ENCODE assay signal across 19 cellular contexts in the genomic region with DNA sequence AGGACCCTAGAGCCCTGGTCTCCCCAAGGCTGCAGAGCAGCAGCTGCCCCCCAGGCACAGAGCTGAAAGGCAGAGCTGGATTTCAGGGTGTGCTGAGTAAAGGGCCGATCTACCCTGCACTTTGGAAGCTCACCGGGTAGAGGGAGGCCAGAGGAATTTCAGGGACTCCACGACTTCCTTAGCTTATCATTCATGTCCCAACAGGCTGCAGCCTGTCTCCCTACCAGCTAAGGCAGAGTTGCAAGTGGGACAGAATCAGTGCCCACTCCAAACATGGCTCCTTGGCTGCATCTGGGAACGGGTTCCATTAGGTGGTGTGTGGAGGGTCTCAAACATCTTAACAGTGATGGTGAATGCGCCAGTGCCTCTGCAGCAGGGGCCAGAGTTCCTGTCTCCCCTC. TPM values are rescaled to one million over a fixed set of nuclear protein-coding genes. Genes with fewer than 3 reads are reported as not detected.
A peak's percentile ranks its signal among the peaks of the same experiment; 100 is the strongest.
DNase-seq lines count a peak whose midpoint lies in the region; ATAC-seq, FAIRE-seq and TF ChIP-seq lines count a peak whose summit lies in the region.
"Had no signal": no experiment of that assay in that cellular context is flagged by ENCODE, and none has a peak within 500 bp of the region (broad histone marks: within the 10 kb centered on the region; RNA-seq: fewer than 3 reads in every experiment).

No MANE protein-coding gene starts in this region.

- no peak overlapping the region for H3K4me3 ChIP-seq in GM23248
- no peak overlapping the region for H3K4me3 ChIP-seq in PC-3 (ENCODE audit: low read length)
- no peak overlapping the region for H3K4me3 ChIP-seq in H1 (ENCODE audit: extremely low read depth in 1 of 4, insufficient read depth in 2 of 4, low read depth in 3 of 4, low read length in 4 of 4)
- no peak overlapping the region for H3K4me3 ChIP-seq in neuronal stem cell (ENCODE audit: low read length in 2 of 2)
- H3K4me3 ChIP-seq: SJCRH30 had no signal

- no peaks in the 10 kb centered on the region for H3K23me2 ChIP-seq in H1 (ENCODE audit: low read depth, low read length)

- no peak for TF ChIP-seq RAD21 in H1 (IDR thresholded peaks at IDR 0.05 in 1 of 2, conservative IDR thresholded peaks at IDR 0.05 in 1 of 2; ENCODE audit: low read depth in 2 of 2, low read length in 2 of 2)

- no peak overlapping the region for H4K5ac ChIP-seq in H1 (ENCODE audit: insufficient read length, low read depth, low read length)

- H3F3A ChIP-seq in GM23248 (ENCODE audit: insufficient read depth) (0 out of 2 replicates have a peak, but pooled peaks cover 5% of the 10 kb centered on the region), PC-3 (ENCODE audit: low read length, unreplicated experiment) (no peaks in the 10 kb centered on the region)

- intact Hi-C loops in PC-3 (cut with micrococcal nuclease) = no loop called here

- no peak overlapping the region for H2AFZ ChIP-seq in GM23248
- no peak overlapping the region for H2AFZ ChIP-seq in PC-3 (ENCODE audit: low read length)
- H2AFZ ChIP-seq in H1 (ENCODE audit: low read length) = no peak overlapping the region
- no peak overlapping the region for H2AFZ ChIP-seq in neuronal stem cell (ENCODE audit: low read length)

- H2BK12ac ChIP-seq in H1 (ENCODE audit: low read depth, low read length) (no peak overlapping the region), neuronal stem cell (ENCODE audit: low read length) (no peak overlapping the region)

- H4K20me1 ChIP-seq in GM23248 (ENCODE audit: insufficient read depth) (no peaks in the 10 kb centered on the region), PC-3 (ENCODE audit: low read length) (no peaks in the 10 kb centered on the region), H1 (replicated peaks in 1 of 2; ENCODE audit: control insufficient read depth in 1 of 2, insufficient read depth in 2 of 2, low read length in 2 of 2) (peaks cover 0 to 2% of the 10 kb centered on the region in 2 experiments)

- FAIRE-seq in H1 (lab: Jason Lieb, UNC) = no peak
- FAIRE-seq: G401.6, HTR-8/SVneo had no signal

- no peak for TF ChIP-seq POLR2A in H1 (IDR thresholded peaks at IDR 0.05; ENCODE audit: control extremely low read depth in 1 of 2, low read depth in 2 of 2, low read length in 2 of 2)

- no peaks in the 10 kb centered on the region for H3K36me3 ChIP-seq in GM23248 (ENCODE audit: low read depth)
- no peaks in the 10 kb centered on the region for H3K36me3 ChIP-seq in PC-3 (ENCODE audit: low read depth, low read length)
- H3K36me3 ChIP-seq in H1 (ENCODE audit: control insufficient read depth in 2 of 4, insufficient read depth in 4 of 4, low read length in 3 of 4) = no peaks in the 10 kb centered on the region; a peak in 1 of 8 replicates
- H3K36me3 ChIP-seq in neuronal stem cell (replicated peaks in 1 of 2; ENCODE audit: control insufficient read depth in 2 of 2, insufficient read depth in 2 of 2, low read length in 2 of 2) = no peaks in the 10 kb centered on the region
- H3K36me3 ChIP-seq: SJCRH30 had no signal

- H4K8ac ChIP-seq in H1 (ENCODE audit: extremely low read depth, insufficient read depth, low read length) (no peak overlapping the region), neuronal stem cell (ENCODE audit: low read depth, low read length) (no peak overlapping the region)

- POLR2A ChIA-PET in PC-3 (lab: Charles Lee; ENCODE audit: unreplicated experiment) = no interaction called here
- POLR2A ChIA-PET in H1 (lab: Charles Lee; ENCODE audit: partially characterized antibody) = no interaction called here

- H2BK15ac ChIP-seq in H1 (ENCODE audit: low read length) (0 out of 2 replicates have a peak overlapping the region, but pooled peaks have one; percentile 18), neuronal stem cell (ENCODE audit: low read length) (no peak overlapping the region)

- H3K4me2 ChIP-seq in GM23248 (ENCODE audit: unreplicated experiment) (no peak overlapping the region), PC-3 (ENCODE audit: low read length) (peak overlapping the region; percentile 40), H1 (ENCODE audit: insufficient read depth in 1 of 2, low read depth in 2 of 2, low read length in 2 of 2) (no peak overlapping the region), neuronal stem cell (ENCODE audit: insufficient read depth, low read length, poor library complexity, severe bottlenecking) (no peak overlapping the region)

- no peak overlapping the region for H3K18ac ChIP-seq in H1 (ENCODE audit: extremely low read depth, low read length)
- peak overlapping the region; percentile 15 for H3K18ac ChIP-seq in neuronal stem cell (ENCODE audit: low read length)

- ATAC-seq in PC-3 (no peak), HG03097 (IDR thresholded peaks at IDR 0.05; ENCODE audit: low FRiP score, unreplicated experiment) (no peak), HG02763 (IDR thresholded peaks at IDR 0.05; ENCODE audit: unreplicated experiment) (no peak)

- H3K23ac ChIP-seq in H1 (ENCODE audit: insufficient read length) (no peak overlapping the region), neuronal stem cell (ENCODE audit: low read depth, low read length, poor library complexity) (no peak overlapping the region)

- H2BK20ac ChIP-seq in H1 (ENCODE audit: low read length) = no peak overlapping the region

- H3K79me2 ChIP-seq in GM23248 (ENCODE audit: insufficient read depth) (no peaks in the 10 kb centered on the region), PC-3 (ENCODE audit: low read length) (no peaks in the 10 kb centered on the region), H1 (ENCODE audit: control insufficient read depth in 1 of 2, insufficient read depth in 2 of 2, low read length in 2 of 2) (no peaks in the 10 kb centered on the region)

- BruUV-seq in PC-3 (replicated peaks; lab: Mats Ljungman, UMichigan) = no TSS peak

- H3K79me1 ChIP-seq in H1 (ENCODE audit: low read depth, low read length) = no peaks in the 10 kb centered on the region
- H3K79me1 ChIP-seq in neuronal stem cell (ENCODE audit: low read depth, low read length) = no peaks in the 10 kb centered on the region

- in situ Hi-C loops in GM23248 (cut with MboI) = no loop called here

- H3K9ac ChIP-seq in GM23248 = 0 out of 2 replicates have a peak overlapping the region, but pooled peaks have one; percentile 8
- H3K9ac ChIP-seq in PC-3 (ENCODE audit: low read length) = peak overlapping the region; percentile 58
- no peak overlapping the region for H3K9ac ChIP-seq in H1 (replicated peaks in 1 of 4; ENCODE audit: extremely low read depth in 1 of 4, low read depth in 3 of 4, low read length in 3 of 4)
- no peak overlapping the region for H3K9ac ChIP-seq in neuronal stem cell (ENCODE audit: low read depth, low read length, poor library complexity)

- H4K91ac ChIP-seq in H1 (replicated peaks; ENCODE audit: insufficient read length, low read length) (no peak overlapping the region), neuronal stem cell (ENCODE audit: low read depth, low read length, poor library complexity) (no peak overlapping the region)

- H3K14ac ChIP-seq in H1 (ENCODE audit: insufficient read length) (no peak overlapping the region), neuronal stem cell (ENCODE audit: low read length) (no peak overlapping the region)

- no peaks in the 10 kb centered on the region for H3K9me3 ChIP-seq in GM23248 (ENCODE audit: low read depth)
- H3K9me3 ChIP-seq in PC-3 (ENCODE audit: low read length) = no peaks in the 10 kb centered on the region
- H3K9me3 ChIP-seq in H1 (ENCODE audit: insufficient read depth in 2 of 2, low read depth in 1 of 2, low read length in 1 of 2) = no peaks in the 10 kb centered on the region
- no peaks in the 10 kb centered on the region for H3K9me3 ChIP-seq in neuronal stem cell (replicated peaks in 1 of 2; ENCODE audit: control insufficient read depth in 2 of 2, insufficient read depth in 1 of 2, low read depth in 1 of 2, low read length in 2 of 2)
- H3K9me3 ChIP-seq: SJCRH30 had no signal

- H3K56ac ChIP-seq in H1 (replicated peaks; ENCODE audit: insufficient read length, low read depth, low read length) = no peak overlapping the region

- H3K27me3 ChIP-seq in GM23248 (replicated peaks; ENCODE audit: insufficient read depth) (peaks cover 21% of the 10 kb centered on the region), PC-3 (ENCODE audit: low read length) (no peaks in the 10 kb centered on the region), H1 (replicated peaks in 1 of 4; ENCODE audit: control insufficient read depth in 3 of 4, extremely low read depth in 1 of 4, insufficient read depth in 3 of 4, low read length in 3 of 4) (no peaks in the 10 kb centered on the region; a peak in 1 of 7 replicates), neuronal stem cell (ENCODE audit: control insufficient read depth in 3 of 3, insufficient read depth in 3 of 3, low read depth in 1 of 3, low read length in 3 of 3) (no peaks in the 10 kb centered on the region)
- H3K27me3 ChIP-seq: SJCRH30 had no signal

- H2BK120ac ChIP-seq in H1 (replicated peaks; ENCODE audit: low read depth, low read length) (no peak overlapping the region), neuronal stem cell (ENCODE audit: low read depth, low read length) (no peak overlapping the region)

- no peak overlapping the region for H3K27ac ChIP-seq in GM23248
- H3K27ac ChIP-seq in PC-3 (ENCODE audit: low read length) = peak overlapping the region; percentile 91
- no peak overlapping the region for H3K27ac ChIP-seq in H1 (ENCODE audit: low read depth, low read length)
- no peak overlapping the region for H3K27ac ChIP-seq in neuronal stem cell (replicated peaks; ENCODE audit: low read length)
- H3K27ac ChIP-seq: HL-60, SJCRH30 had no signal

- no peak for TF ChIP-seq CTCF in PC-3 (conservative IDR thresholded peaks at IDR 0.05; ENCODE audit: low read depth, low read length)
- TF ChIP-seq CTCF in H1 (IDR thresholded peaks at IDR 0.05; ENCODE audit: control extremely low read depth in 1 of 3, insufficient read depth in 1 of 3, low read depth in 1 of 3, low read length in 3 of 3) = no peak

- H2BK5ac ChIP-seq in H1 (ENCODE audit: low read depth, low read length) = no peak overlapping the region
- peak overlapping the region; percentile 14 for H2BK5ac ChIP-seq in neuronal stem cell (ENCODE audit: low read length)

- H3K4me1 ChIP-seq in GM23248 (ENCODE audit: insufficient read depth) = peaks cover 17% of the 10 kb centered on the region
- H3K4me1 ChIP-seq in PC-3 (ENCODE audit: insufficient read depth, low read length) = peaks cover 29% of the 10 kb centered on the region
- no peaks in the 10 kb centered on the region for H3K4me1 ChIP-seq in H1 (replicated peaks in 1 of 4; ENCODE audit: control insufficient read depth in 3 of 4, insufficient read depth in 4 of 4, low read length in 3 of 4)
- H3K4me1 ChIP-seq in neuronal stem cell (ENCODE audit: control insufficient read depth in 2 of 2, insufficient read depth in 1 of 2, low read depth in 1 of 2, low read length in 2 of 2) = peaks cover 0 to 6% of the 10 kb centered on the region in 2 donors

- H3K9me2 ChIP-seq in GM23248 (ENCODE audit: insufficient read depth) (no peaks in the 10 kb centered on the region), PC-3 (replicated peaks; ENCODE audit: low read length) (no peaks in the 10 kb centered on the region)

- DNase-seq in GM23248 (no peak), PC-3 (no peak), H1 (ENCODE audit: low read depth in 1 of 2, low spot score in 2 of 2) (no peak), neuronal stem cell (ENCODE audit: low spot score) (no peak), hypothalamus (lab: John Stamatoyannopoulos, UW) (no peak)
- DNase-seq in activated CD4-positive, alpha-beta T cell treated with anti-CD3 and anti-CD28 coated beads for 4 hours = no peak
- DNase-seq: COR-L47; H9; NCI-H1092 treated with DMSO at 0.1 percent for 48 hours; NCI-H146; NCI-H2029 treated with DMSO at 0.1 percent for 48 hours; NCI-H748 treated with DMSO at 0.1 percent for 48 hours; NK-92 treated with Interleukin-12 subunit alpha and Interleukin-12 subunit beta, amount 100 ng/mL, for 24 hours; SJCRH30 had no signal

- WGBS in GM23248 (ENCODE audit: low coverage in 1 of 2, low lambda C conversion rate in 2 of 2, missing lambda C conversion rate in 2 of 2), 2 experiments = 57 to 60% methylated on average over 5 of the region's 5 CpGs
- 91% methylated on average over 5 of the region's 5 CpGs; no CpG with 5 or more reads in 1 of the 2 experiments for WGBS in H1 (ENCODE audit: extremely low coverage in 1 of 2, insufficient coverage in 1 of 2, insufficient read length in 1 of 2, insufficient replicate concordance in 2 of 2, low coverage in 1 of 2, low lambda C conversion rate in 2 of 2, missing lambda C conversion rate in 1 of 2), 2 experiments
- no CpG with 5 or more reads among the region's 5 CpGs for WGBS in neuronal stem cell (ENCODE audit: extremely low coverage in 2 of 2, insufficient read length in 2 of 2, insufficient replicate concordance in 1 of 2), 2 donors

- no peak for TF ChIP-seq EP300 in H1 (IDR thresholded peaks at IDR 0.05; ENCODE audit: borderline replicate concordance in 1 of 2, low read depth in 2 of 2, low read length in 2 of 2)

- H2AK5ac ChIP-seq in H1 (ENCODE audit: low read depth, low read length) = no peak overlapping the region
- H2AK5ac ChIP-seq in neuronal stem cell (ENCODE audit: low read depth, low read length) = no peak overlapping the region

- H3K4ac ChIP-seq in H1 (replicated peaks; ENCODE audit: insufficient read length, low read depth, low read length) (no peak overlapping the region), neuronal stem cell (ENCODE audit: low read length) (no peak overlapping the region)

- CTCF ChIA-PET in PC-3 (lab: Charles Lee) = no interaction called here
- CTCF ChIA-PET in H1 (lab: Charles Lee; ENCODE audit: partially characterized antibody) = interaction anchor here (0.8 to 1.8 kb wide), 6 partner anchors 24 to 229 kb away, joined by 3 to 5 read pairs (median 4); no protein-coding TSS in a partner anchor

RNA-seq across cellular contexts. Expression of a gene that starts 27.5 kb away (rescaled TPM):
- total RNA-seq in GM23248 (2014; rRNA removed; shearing (Covaris generic)) = 6.7 and 12.8 TPM in 2 replicates
- polyA plus RNA-seq in GM23248 (2016; fragmentation: Nextera tagmentation; extraction: Ambion mirVana) (25.4 and 26.8 TPM in 2 replicates), H1 (2011; rRNA removed) (12.9 and 14.5 TPM in 2 replicates)
- 83.0 and 83.5 TPM in 2 replicates for total RNA-seq in PC-3 (2014; rRNA removed)
- total RNA-seq in H1 (2021; fragmentation: NEBNext Ultra II Directional; extraction: Animal tissue kit (Norgen Biotek cat#: 25700)) = 17.1 and 18.5 TPM in 2 replicates
- polyA plus RNA-seq in H1 (2011; cell fraction: cytosol; rRNA removed) = 15.4 TPM
- 14.1 TPM for polyA plus RNA-seq in H1 (2011; cell fraction: nucleus; rRNA removed)
- polyA plus RNA-seq in H1 (2012, experiment 1 of 2) = 19.3 to 22.5 TPM (median 21.5 TPM) in 4 replicates
- 24.4 TPM for polyA plus RNA-seq in H1 (2012, experiment 2 of 2)
- 13.2 TPM for polyA plus RNA-seq in H1 (2013, experiment 1 of 2)
- polyA plus RNA-seq in H1 (2013, experiment 2 of 2) = 14.4 TPM
- 11.6 and 14.7 TPM in 2 replicates for polyA minus RNA-seq in H1 (2011; rRNA and poly(A)+ RNA removed)
- polyA minus RNA-seq in H1 (2011; cell fraction: cytosol; rRNA and poly(A)+ RNA removed) = 11.4 TPM
- 16.3 TPM for polyA minus RNA-seq in H1 (2011; cell fraction: nucleus; rRNA and poly(A)+ RNA removed)
- polyA plus RNA-seq in neuronal stem cell (2013, experiment 1 of 2) = 27.4 TPM
- polyA plus RNA-seq in neuronal stem cell (2013, experiment 2 of 2) = 27.9 TPM

RNA-seq across cellular contexts. Expression of a gene that starts 27.8 kb away (rescaled TPM):
- 11.8 and 80.1 TPM in 2 replicates for total RNA-seq in GM23248 (2014; rRNA removed; shearing (Covaris generic))
- polyA plus RNA-seq in GM23248 (2016; fragmentation: Nextera tagmentation; extraction: Ambion mirVana) = 6.7 and 7.2 TPM in 2 replicates
- total RNA-seq in PC-3 (2014; rRNA removed) = 47.8 and 52.2 TPM in 2 replicates
- total RNA-seq in H1 (2021; fragmentation: NEBNext Ultra II Directional; extraction: Animal tissue kit (Norgen Biotek cat#: 25700)) = 15.7 and 17.0 TPM in 2 replicates
- 20.9 and 21.5 TPM in 2 replicates for polyA plus RNA-seq in H1 (2011; rRNA removed)
- 14.7 TPM for polyA plus RNA-seq in H1 (2011; cell fraction: cytosol; rRNA removed)
- 20.3 TPM for polyA plus RNA-seq in H1 (2011; cell fraction: nucleus; rRNA removed)
- 13.6 to 17.0 TPM (median 14.5 TPM) in 4 replicates for polyA plus RNA-seq in H1 (2012, experiment 1 of 2)
- 12.2 TPM for polyA plus RNA-seq in H1 (2012, experiment 2 of 2)
- polyA plus RNA-seq in H1 (2013, experiment 1 of 2) = 14.5 TPM
- 16.0 TPM for polyA plus RNA-seq in H1 (2013, experiment 2 of 2)
- 11.4 and 17.2 TPM in 2 replicates for polyA minus RNA-seq in H1 (2011; rRNA and poly(A)+ RNA removed)
- 5.5 TPM for polyA minus RNA-seq in H1 (2011; cell fraction: cytosol; rRNA and poly(A)+ RNA removed)
- 14.6 TPM for polyA minus RNA-seq in H1 (2011; cell fraction: nucleus; rRNA and poly(A)+ RNA removed)
- polyA plus RNA-seq in neuronal stem cell (2013, experiment 1 of 2) = 25.4 TPM
- 26.4 TPM for polyA plus RNA-seq in neuronal stem cell (2013, experiment 2 of 2)

Comparison
In these comparisons a context has a peak if more than half of its experiments do, and no peak if none do; other contexts are left out.
1. H3K9ac ChIP-seq: peak in GM23248 (single experiment) and PC-3 (single experiment); none in H1 (0 of 4) and neuronal stem cell (single experiment).